In the genomic region with DNA sequence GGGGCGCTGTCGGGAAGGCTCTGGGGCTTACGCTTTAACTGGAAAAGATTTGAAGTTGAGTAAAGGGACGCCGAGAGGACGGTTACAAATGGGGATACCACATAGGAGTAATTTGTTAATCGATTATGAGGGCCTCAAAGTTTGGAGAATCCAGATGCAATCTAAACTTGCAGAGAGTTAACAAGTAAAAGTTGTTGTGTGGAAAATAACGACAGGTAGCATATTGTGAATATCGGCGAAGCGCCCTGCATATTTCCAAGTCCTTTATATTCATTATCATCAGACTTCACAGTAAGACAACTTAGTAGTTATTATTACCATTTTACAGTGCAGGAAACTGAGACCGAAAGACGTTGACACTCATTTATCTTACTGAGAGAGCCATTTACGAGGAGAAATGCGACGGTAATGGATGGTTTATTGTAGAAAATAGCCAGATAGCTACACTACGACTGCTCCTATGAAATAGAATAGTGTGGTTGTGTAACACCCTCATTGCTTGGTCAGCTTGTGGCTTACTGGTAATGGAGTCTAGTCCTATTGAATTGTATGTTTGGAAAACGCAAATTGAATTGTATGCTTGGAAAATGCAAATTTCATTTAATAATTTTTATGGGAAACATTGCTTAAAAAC, we compare ENCODE assay signal across 1 cellular context.
TF ChIP-seq lines count a peak whose summit lies in the region.

No MANE protein-coding gene starts in this region.

TF ChIP-seq in H1, 55 proteins besides CTCF, POLR2A, EP300 and RAD21:
- no peak for TF ChIP-seq CHD1 (IDR thresholded peaks at IDR 0.05; ENCODE audit: low read depth, low read length)
- TF ChIP-seq PHF8 (conservative IDR thresholded peaks at IDR 0.05; ENCODE audit: low read depth, low read length) = no peak
- TF ChIP-seq, protein P1, sequence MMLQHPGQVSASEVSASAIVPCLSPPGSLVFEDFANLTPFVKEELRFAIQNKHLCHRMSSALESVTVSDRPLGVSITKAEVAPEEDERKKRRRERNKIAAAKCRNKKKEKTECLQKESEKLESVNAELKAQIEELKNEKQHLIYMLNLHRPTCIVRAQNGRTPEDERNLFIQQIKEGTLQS (IDR thresholded peaks at IDR 0.05; ENCODE audit: insufficient read depth, low read depth, low read length) = no peak
- TF ChIP-seq POU5F1 (IDR thresholded peaks at IDR 0.05; ENCODE audit: low read depth, low read length) = no peak
- TF ChIP-seq TAF7 (optimal IDR thresholded peaks at IDR 0.05; ENCODE audit: borderline replicate concordance, low read depth, low read length) = no peak
- TF ChIP-seq TAF1 (IDR thresholded peaks at IDR 0.05; ENCODE audit: low read depth, low read length) = no peak
